In genomic region chr12:459430-460258, GRCh38 we compare ENCODE assay signal across 8 cellular contexts. TPM values are rescaled to one million over a fixed set of nuclear protein-coding genes. Genes with fewer than 3 reads are reported as not detected.
DNase-seq lines count a peak whose midpoint lies in the region; ATAC-seq and TF ChIP-seq lines count a peak whose summit lies in the region.

Gene B4GALNT3, plus strand, starts transcription at chr12:459939. Its CDS starts 438 bp downstream, at chr12:460377.

- H3K79me2 ChIP-seq in OCI-LY3 (ENCODE audit: low read length), result no peaks in the 10 kb centered on the region

- peak within 1 kb of the TSS; percentile 34 for H3K4me2 ChIP-seq in OCI-LY3 (ENCODE audit: low read length)

- H3K27ac ChIP-seq in OCI-LY3 (ENCODE audit: low read length), result no peak within 1 kb of the TSS
- H3K27ac ChIP-seq in ovary, result no peak within 1 kb of the TSS

- no peaks in the 10 kb centered on the region for H3K36me3 ChIP-seq in OCI-LY3 (replicated peaks; ENCODE audit: low read depth, low read length)
- no peaks in the 10 kb centered on the region for H3K36me3 ChIP-seq in ovary

- H3K9me3 ChIP-seq in OCI-LY3 (ENCODE audit: insufficient read depth, low read length) (no peaks in the 10 kb centered on the region), ovary (no peaks in the 10 kb centered on the region)

- H3K9ac ChIP-seq in OCI-LY3 (ENCODE audit: low read length), result no peak within 1 kb of the TSS

- H2AFZ ChIP-seq in OCI-LY3 (ENCODE audit: low read depth, low read length), result no peak within 1 kb of the TSS

- 2 to 4% (median 2%) methylated on average over 61 to 82 of the region's 82 CpGs for WGBS in ovary, 3 donors

- intact Hi-C loops in head of caudate nucleus (cut with DNase I), result no loop called here
- intact Hi-C loops in ovary (cut with DNase I), result loop anchor here in 1 of 4 donors (5.0 kb wide), 1 partner anchor 88 kb away; no protein-coding TSS in a partner anchor

- TF ChIP-seq CTCF in OCI-LY3 (IDR thresholded peaks at IDR 0.05; ENCODE audit: low read depth, low read length) (no peak), ovary (IDR thresholded peaks at IDR 0.05) (no peak)

- no peaks in the 10 kb centered on the region for H4K20me1 ChIP-seq in OCI-LY3 (ENCODE audit: insufficient read depth, low read length)

- no peak for ATAC-seq in GM18873 (IDR thresholded peaks at IDR 0.05; ENCODE audit: low FRiP score, unreplicated experiment)
- no peak for ATAC-seq in GM18867 (IDR thresholded peaks at IDR 0.05; ENCODE audit: unreplicated experiment)

- peak within 1 kb of the TSS; percentile 66 for H3K4me3 ChIP-seq in OCI-LY3 (ENCODE audit: low read length)
- peak within 1 kb of the TSS; percentile 49 for H3K4me3 ChIP-seq in ovary

- H3K4me1 ChIP-seq in OCI-LY3 (ENCODE audit: low read length), result no peaks in the 10 kb centered on the region
- peaks cover 2% of the 10 kb centered on the region for H3K4me1 ChIP-seq in ovary (ENCODE audit: insufficient read depth)

- peak; percentile 76 for DNase-seq in NCI-H748 (lab: John Stamatoyannopoulos, UW; ENCODE audit: unreplicated experiment)
- no peak for DNase-seq in NCI-H748 treated with DMSO at 0.1 percent for 48 hours (lab: John Stamatoyannopoulos, UW)
- peak; percentile 17 for DNase-seq in activated gamma-delta T cell treated with Interleukin-2 at 50 U/mL for 16 hours
- peak in 31 of 42 donors; percentile 13 to 62 (median 33) for DNase-seq in head of caudate nucleus
- DNase-seq in ovary, result peak; percentile 18 to 67 (median 45)

- no peak for TF ChIP-seq POLR2A in ovary (IDR thresholded peaks at IDR 0.05)

- H3K27me3 ChIP-seq in OCI-LY3 (ENCODE audit: low read depth, low read length), result no peaks in the 10 kb centered on the region
- no peaks in the 10 kb centered on the region for H3K27me3 ChIP-seq in ovary

- no peak for TF ChIP-seq EP300 in ovary (IDR thresholded peaks at IDR 0.05)

RNA-seq across cellular contexts. Expression of gene B4GALNT3, which starts in this region (rescaled TPM):
- total RNA-seq in ovary, result 1 to 10 TPM in 5 of 7 donors, under 1 TPM in 2; 0.61 to 4.2 (median 1.8) TPM
- polyA plus RNA-seq in ovary, result 1 to 10 TPM in 1 of 2 donors, under 1 TPM in 1; 0.58 to 1.2 TPM
